ENCODE assay signal across 1 cellular context in the genomic region with DNA sequence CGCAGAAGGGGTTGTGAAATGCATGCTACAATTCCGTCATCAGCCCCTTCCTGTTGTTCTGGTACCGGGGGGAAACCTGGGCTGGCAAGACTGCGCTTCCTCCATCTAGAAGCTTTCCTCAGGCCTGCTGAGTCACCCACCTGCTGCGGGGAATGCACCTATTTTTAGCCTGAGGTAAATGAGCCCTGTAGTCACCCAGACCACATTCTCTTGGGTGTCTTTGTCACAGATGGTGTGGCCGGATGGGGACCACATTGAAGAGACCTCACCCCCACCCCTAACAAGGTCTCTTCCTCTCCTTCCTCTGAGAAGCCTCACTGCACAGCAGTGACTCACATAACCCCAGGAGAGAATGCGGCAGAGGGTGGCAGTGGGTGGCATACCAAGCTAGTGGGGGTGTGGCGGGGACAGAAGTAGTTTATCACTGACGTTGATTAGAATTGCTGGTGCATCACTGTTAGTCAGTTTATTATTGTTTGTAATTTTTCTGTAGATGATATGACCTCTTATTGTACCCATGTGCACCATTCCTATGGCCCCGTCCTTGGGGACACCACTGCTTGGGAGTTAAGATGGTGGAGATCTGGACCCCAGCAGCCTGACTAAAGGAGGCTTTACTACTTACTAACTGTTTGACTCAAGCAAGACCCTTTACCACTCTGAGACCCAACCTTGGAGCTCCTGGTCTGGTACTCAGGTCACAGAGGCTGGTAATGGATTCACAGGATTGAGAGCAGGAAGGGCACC.
TF ChIP-seq lines count a peak whose summit lies in the region.

No MANE protein-coding gene starts in this region.

TF ChIP-seq in HEK293, 187 proteins besides CTCF, POLR2A, EP300 and RAD21 (continued from another document):
- 0 out of 2 replicates have a peak, but pooled peaks have one; percentile 25 for TF ChIP-seq PRDM10 (tag by site-specific recombination; IDR thresholded peaks at IDR 0.05)
TF ChIP-seq in HEK293: peak in this region for 4.
